28 cellular contexts compared by ENCODE assay signal in the genomic region with DNA sequence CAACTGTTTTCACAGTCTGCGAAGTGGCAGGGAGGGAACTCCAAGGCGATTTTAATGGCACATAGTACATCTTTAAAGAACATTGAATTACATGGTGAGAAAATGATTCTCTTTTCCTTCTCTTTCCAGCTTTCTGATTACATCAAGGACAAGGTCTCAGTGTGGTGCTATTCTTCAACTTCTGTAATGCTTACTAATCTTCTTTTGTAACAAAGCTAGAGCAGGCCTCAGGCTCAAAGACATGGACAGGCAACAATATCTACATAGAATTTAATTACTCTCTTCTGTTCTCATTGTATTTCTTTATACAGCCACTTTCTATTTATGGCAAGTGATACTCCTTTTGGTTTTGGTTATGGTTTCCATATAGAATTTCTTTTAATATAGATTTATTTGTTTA.
"Had no signal": no experiment of that assay in that cellular context is flagged by ENCODE, and none has a peak within 500 bp of the region (broad histone marks: within the 10 kb centered on the region; RNA-seq: fewer than 3 reads in every experiment).

No MANE protein-coding gene starts in this region.

- DNase-seq: activated B cell treated with CpG ODN at 0.5 μM for 24 hours; activated CD4-positive, alpha-beta T cell treated with anti-CD3 and anti-CD28 coated beads for 1 hour; activated CD4-positive, alpha-beta T cell treated with anti-CD3 and anti-CD28 coated beads for 48 hours; activated CD4-positive, alpha-beta T cell treated with anti-CD3 and anti-CD28 coated beads, Interleukin-2, amount 50 U/mL, for 4 hours; activated CD8-positive, alpha-beta T cell treated with anti-CD3 and anti-CD28 coated beads for 36 hours; activated effector memory CD4-positive, alpha-beta T cell treated with anti-CD3 and anti-CD28 coated beads, Interleukin-2, amount 50 U/mL, for 16 hours; activated naive CD4-positive, alpha-beta T cell; activated naive CD4-positive, alpha-beta T cell treated with anti-CD3 and anti-CD28 coated beads, Interleukin-2, amount 50 U/mL, for 16 hours; activated naive CD8-positive, alpha-beta T cell treated with anti-CD3 and anti-CD28 coated beads for 36 hours; activated T-cell treated with anti-CD3 and anti-CD28 coated beads, Interleukin-2, amount 50 U/mL, for 1 hour; activated T-cell treated with anti-CD3 and anti-CD28 coated beads, Interleukin-2, amount 50 U/mL, for 72 hours; amniotic stem cell; aorta; KG1; NCI-H1048; NCI-H1105 treated with DMSO at 0.1 percent for 48 hours; NCI-H1436; NCI-H1694 treated with DMSO at 0.1 percent for 48 hours; NCI-H2029; NCI-H345; NCI-H524 treated with DMSO at 0.1 percent for 48 hours; SHP77; SK-N-SH had no signal

- H3K27me3 Mint-ChIP-seq: activated CD8-positive, alpha-beta T cell treated with anti-CD3 and anti-CD28 coated beads for 36 hours; activated T-helper 17 cell treated with anti-CD3 and anti-CD28 coated beads, Interleukin-2, amount 50 U/mL, for 72 hours had no signal

- H3K9ac ChIP-seq: SK-N-SH had no signal

- H3K27me3 ChIP-seq: SJSA1 had no signal

- H3K36me3 ChIP-seq: SJSA1 had no signal

- H3K27ac Mint-ChIP-seq: activated B cell treated with CpG ODN at 0.5 μM for 24 hours; activated CD8-positive, alpha-beta T cell treated with anti-CD3 and anti-CD28 coated beads for 36 hours; activated naive CD8-positive, alpha-beta T cell treated with anti-CD3 and anti-CD28 coated beads for 36 hours; activated T-cell treated with anti-CD3 and anti-CD28 coated beads, Interleukin-2, amount 50 U/mL, for 72 hours; activated T-helper 17 cell treated with anti-CD3 and anti-CD28 coated beads, Interleukin-2, amount 50 U/mL, for 72 hours; T-helper 2 cell treated with Interferon-gamma antibody and Interleukin-4, amounts not matched to agents 5 μg/mL and 100 μg/mL, for 36 hours had no signal

- H3K36me3 Mint-ChIP-seq: activated naive CD8-positive, alpha-beta T cell treated with anti-CD3 and anti-CD28 coated beads for 36 hours had no signal

- H3K9me3 Mint-ChIP-seq: activated B cell treated with CpG ODN at 0.5 μM for 24 hours; activated CD8-positive, alpha-beta T cell treated with anti-CD3 and anti-CD28 coated beads for 36 hours; activated naive CD8-positive, alpha-beta T cell treated with anti-CD3 and anti-CD28 coated beads for 36 hours; activated T-cell treated with anti-CD3 and anti-CD28 coated beads, Interleukin-2, amount 50 U/mL, for 72 hours; activated T-helper 17 cell treated with anti-CD3 and anti-CD28 coated beads, Interleukin-2, amount 50 U/mL, for 72 hours; T-helper 1 cell treated with Interleukin-12 subunit alpha and Interleukin-12 subunit beta and Interleukin-4 antibody, amounts not matched to agents 30 μg/mL and 1 μg/mL, for 36 hours; T-helper 2 cell treated with Interferon-gamma antibody and Interleukin-4, amounts not matched to agents 5 μg/mL and 100 μg/mL, for 36 hours had no signal

- H3K4me3 ChIP-seq: SJSA1 had no signal

- H3K4me3 Mint-ChIP-seq: activated B cell treated with CpG ODN at 0.5 μM for 24 hours; activated CD8-positive, alpha-beta T cell treated with anti-CD3 and anti-CD28 coated beads for 36 hours; activated naive CD8-positive, alpha-beta T cell treated with anti-CD3 and anti-CD28 coated beads for 36 hours; activated T-cell treated with anti-CD3 and anti-CD28 coated beads, Interleukin-2, amount 50 U/mL, for 72 hours; activated T-helper 17 cell treated with anti-CD3 and anti-CD28 coated beads, Interleukin-2, amount 50 U/mL, for 72 hours; T-helper 1 cell treated with Interleukin-12 subunit alpha and Interleukin-12 subunit beta and Interleukin-4 antibody, amounts not matched to agents 30 μg/mL and 1 μg/mL, for 36 hours; T-helper 2 cell treated with Interferon-gamma antibody and Interleukin-4, amounts not matched to agents 5 μg/mL and 100 μg/mL, for 36 hours had no signal

- H3K4me1 ChIP-seq: SJSA1 had no signal

- H3K27ac ChIP-seq: SJSA1 had no signal

- H3K9me3 ChIP-seq: SJSA1, SK-N-SH had no signal

- H3K4me2 ChIP-seq: SK-N-SH had no signal

- ATAC-seq: activated CD8-positive, alpha-beta T cell treated with anti-CD3 and anti-CD28 coated beads for 36 hours; activated T-cell treated with anti-CD3 and anti-CD28 coated beads, Interleukin-2, amount 50 U/mL, for 72 hours; activated T-helper 17 cell treated with anti-CD3 and anti-CD28 coated beads, Interleukin-2, amount 50 U/mL, for 72 hours; Panc1 had no signal

- H3K4me1 Mint-ChIP-seq: activated T-helper 17 cell treated with anti-CD3 and anti-CD28 coated beads, Interleukin-2, amount 50 U/mL, for 72 hours had no signal
